In the genomic region with DNA sequence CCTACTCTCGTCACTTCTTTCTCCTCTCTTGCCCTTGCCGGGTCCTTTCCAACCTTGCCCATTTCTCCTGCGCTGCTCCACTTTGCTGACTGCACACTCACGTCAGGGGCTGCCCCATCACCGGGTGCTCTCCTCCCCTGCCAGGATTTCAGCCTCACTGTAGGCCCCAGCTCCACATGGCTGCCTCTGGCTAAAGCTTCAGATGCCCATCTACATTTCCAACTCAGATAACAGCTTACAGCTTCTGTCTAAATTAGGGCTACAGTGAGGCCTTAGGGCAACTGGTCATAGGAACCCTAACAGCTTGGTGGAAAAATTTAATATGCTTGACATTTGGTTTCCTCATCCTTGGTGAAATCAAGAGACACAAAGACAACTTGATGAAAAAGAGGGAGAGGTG, we compare ENCODE assay signal across 38 cellular contexts. TPM values are rescaled to one million over a fixed set of nuclear protein-coding genes. Genes with fewer than 3 reads are reported as not detected.
"Had no signal": no experiment of that assay in that cellular context is flagged by ENCODE, and none has a peak within 500 bp of the region (broad histone marks: within the 10 kb centered on the region; RNA-seq: fewer than 3 reads in every experiment).

No MANE protein-coding gene starts in this region.

- H3K36me3 ChIP-seq: adrenal gland, ascending aorta, cardiac muscle cell had no signal

- H3K4me3 ChIP-seq: adrenal gland, ascending aorta, cardiac muscle cell had no signal

- ATAC-seq: activated CD8-positive, alpha-beta T cell treated with anti-CD3 and anti-CD28 coated beads for 36 hours; activated T-cell treated with anti-CD3 and anti-CD28 coated beads, Interleukin-2, amount 50 U/mL, for 4 hours; activated T-cell treated with anti-CD3 and anti-CD28 coated beads, Interleukin-2, amount 50 U/mL, for 72 hours; activated T-helper 17 cell treated with anti-CD3 and anti-CD28 coated beads, Interleukin-2, amount 50 U/mL, for 72 hours had no signal

- H3K27ac ChIP-seq: adrenal gland, ascending aorta, cardiac muscle cell, VCaP had no signal

- H3K36me3 Mint-ChIP-seq: activated CD4-positive, alpha-beta memory T cell treated with anti-CD3 and anti-CD28 coated beads for 36 hours; activated naive CD4-positive, alpha-beta T cell treated with anti-CD3 and anti-CD28 coated beads, Interleukin-2, amount 10 ng/mL, durations not matched to agents 7 days and 5 days; activated naive CD4-positive, alpha-beta T cell treated with anti-CD3 and anti-CD28 coated beads, Interleukin-2, amount 50 U/mL, for 24 hours; activated naive CD8-positive, alpha-beta T cell treated with anti-CD3 and anti-CD28 coated beads for 36 hours; brain had no signal

- H3K27me3 ChIP-seq: adrenal gland, ascending aorta, cardiac muscle cell had no signal

- H3K4me1 ChIP-seq: adrenal gland, ascending aorta had no signal

- H3K4me3 Mint-ChIP-seq: activated B cell treated with CpG ODN at 0.5 μM for 24 hours; activated CD4-positive, alpha-beta memory T cell treated with anti-CD3 and anti-CD28 coated beads for 36 hours; activated CD4-positive, alpha-beta T cell treated with anti-CD3 and anti-CD28 coated beads, Interleukin-2, amount 10 ng/mL, durations not matched to agents 24 days and 14 days; activated CD8-positive, alpha-beta T cell treated with anti-CD3 and anti-CD28 coated beads for 36 hours; activated naive CD4-positive, alpha-beta T cell treated with anti-CD3 and anti-CD28 coated beads, Interleukin-2, amount 10 ng/mL, durations not matched to agents 7 days and 5 days; activated naive CD4-positive, alpha-beta T cell treated with anti-CD3 and anti-CD28 coated beads, Interleukin-2, amount 50 U/mL, for 24 hours; activated naive CD8-positive, alpha-beta T cell treated with anti-CD3 and anti-CD28 coated beads for 36 hours; activated T-cell treated with anti-CD3 and anti-CD28 coated beads, Interleukin-2, amount 50 U/mL, for 4 hours; activated T-cell treated with anti-CD3 and anti-CD28 coated beads, Interleukin-2, amount 50 U/mL, for 72 hours; activated T-helper 1 cell treated with anti-CD3 and anti-CD28 coated beads, Interleukin-12 subunit alpha, Interleukin-12 subunit beta, Interleukin-2, Interleukin-4 antibody, amounts not matched to agents 30 ng/mL and 10 ng/mL and 1 ng/mL, durations not matched to agents 14 hours and 24 hours and 36 hours; activated T-helper 17 cell treated with anti-CD3 and anti-CD28 coated beads, Interleukin-2, amount 50 U/mL, for 72 hours; brain; central memory CD8-positive, alpha-beta T cell; T-helper 1 cell treated with Interleukin-12 subunit alpha and Interleukin-12 subunit beta and Interleukin-4 antibody, amounts not matched to agents 30 μg/mL and 1 μg/mL, for 36 hours; T-helper 2 cell treated with Interferon-gamma antibody and Interleukin-4, amounts not matched to agents 5 μg/mL and 100 μg/mL, for 36 hours had no signal

- H3K27ac Mint-ChIP-seq: activated B cell treated with CpG ODN at 0.5 μM for 24 hours; activated CD4-positive, alpha-beta memory T cell treated with anti-CD3 and anti-CD28 coated beads for 36 hours; activated CD4-positive, alpha-beta T cell treated with anti-CD3 and anti-CD28 coated beads, Interleukin-2, amount 10 ng/mL, durations not matched to agents 24 days and 14 days; activated CD8-positive, alpha-beta T cell treated with anti-CD3 and anti-CD28 coated beads for 36 hours; activated naive CD4-positive, alpha-beta T cell treated with anti-CD3 and anti-CD28 coated beads, Interleukin-2, amount 10 ng/mL, durations not matched to agents 7 days and 5 days; activated naive CD4-positive, alpha-beta T cell treated with anti-CD3 and anti-CD28 coated beads, Interleukin-2, amount 50 U/mL, for 24 hours; activated naive CD8-positive, alpha-beta T cell treated with anti-CD3 and anti-CD28 coated beads for 36 hours; activated T-cell treated with anti-CD3 and anti-CD28 coated beads, Interleukin-2, amount 50 U/mL, for 72 hours; activated T-helper 1 cell treated with anti-CD3 and anti-CD28 coated beads, Interleukin-12 subunit alpha, Interleukin-12 subunit beta, Interleukin-2, Interleukin-4 antibody, amounts not matched to agents 30 ng/mL and 10 ng/mL and 1 ng/mL, durations not matched to agents 14 hours and 24 hours and 36 hours; activated T-helper 17 cell treated with anti-CD3 and anti-CD28 coated beads, Interleukin-2, amount 50 U/mL, for 72 hours; brain; T-helper 1 cell treated with Interleukin-12 subunit alpha and Interleukin-12 subunit beta and Interleukin-4 antibody, amounts not matched to agents 30 μg/mL and 1 μg/mL, for 36 hours; T-helper 2 cell treated with Interferon-gamma antibody and Interleukin-4, amounts not matched to agents 5 μg/mL and 100 μg/mL, for 36 hours had no signal

- H3K27me3 Mint-ChIP-seq: activated CD4-positive, alpha-beta T cell treated with anti-CD3 and anti-CD28 coated beads, Interleukin-2, amount 10 ng/mL, durations not matched to agents 24 days and 14 days had no signal

- H3K9me3 Mint-ChIP-seq: activated B cell treated with CpG ODN at 0.5 μM for 24 hours; activated CD4-positive, alpha-beta memory T cell treated with anti-CD3 and anti-CD28 coated beads for 36 hours; activated CD4-positive, alpha-beta T cell treated with anti-CD3 and anti-CD28 coated beads, Interleukin-2, amount 10 ng/mL, durations not matched to agents 24 days and 14 days; activated CD8-positive, alpha-beta T cell treated with anti-CD3 and anti-CD28 coated beads for 36 hours; activated naive CD4-positive, alpha-beta T cell treated with anti-CD3 and anti-CD28 coated beads, Interleukin-2, amount 10 ng/mL, durations not matched to agents 7 days and 5 days; activated naive CD4-positive, alpha-beta T cell treated with anti-CD3 and anti-CD28 coated beads, Interleukin-2, amount 50 U/mL, for 24 hours; activated naive CD8-positive, alpha-beta T cell treated with anti-CD3 and anti-CD28 coated beads for 36 hours; activated T-cell treated with anti-CD3 and anti-CD28 coated beads, Interleukin-2, amount 50 U/mL, for 4 hours; activated T-cell treated with anti-CD3 and anti-CD28 coated beads, Interleukin-2, amount 50 U/mL, for 72 hours; activated T-helper 1 cell treated with anti-CD3 and anti-CD28 coated beads, Interleukin-12 subunit alpha, Interleukin-12 subunit beta, Interleukin-2, Interleukin-4 antibody, amounts not matched to agents 30 ng/mL and 10 ng/mL and 1 ng/mL, durations not matched to agents 14 hours and 24 hours and 36 hours; activated T-helper 17 cell treated with anti-CD3 and anti-CD28 coated beads, Interleukin-2, amount 50 U/mL, for 72 hours; brain; central memory CD8-positive, alpha-beta T cell; T-helper 1 cell treated with Interleukin-12 subunit alpha and Interleukin-12 subunit beta and Interleukin-4 antibody, amounts not matched to agents 30 μg/mL and 1 μg/mL, for 36 hours; T-helper 2 cell treated with Interferon-gamma antibody and Interleukin-4, amounts not matched to agents 5 μg/mL and 100 μg/mL, for 36 hours had no signal

- H3K9me3 ChIP-seq: adrenal gland, ascending aorta had no signal

- DNase-seq: activated B cell treated with CpG ODN at 0.5 μM for 24 hours; activated CD4-positive, alpha-beta memory T cell treated with anti-CD3 and anti-CD28 coated beads for 36 hours; activated CD4-positive, alpha-beta T cell treated with anti-CD3 and anti-CD28 coated beads for 4 hours; activated CD4-positive, alpha-beta T cell treated with anti-CD3 and anti-CD28 coated beads, Interleukin-2, amount 10 ng/mL, durations not matched to agents 24 days and 14 days; activated CD4-positive, alpha-beta T cell treated with anti-CD3 and anti-CD28 coated beads, Interleukin-2, amount 50 U/mL, for 1 hour; activated CD4-positive, alpha-beta T cell treated with anti-CD3 and anti-CD28 coated beads, Interleukin-2, amount 50 U/mL, for 4 hours; activated CD4-positive, CD25-positive, alpha-beta regulatory T cell treated with anti-CD3 and anti-CD28 coated beads, Interleukin-2, amount 50 U/mL, for 72 hours; activated CD8-positive, alpha-beta memory T cell treated with anti-CD3 and anti-CD28 coated beads, Interleukin-2, amount 50 U/mL, for 4 hours; activated CD8-positive, alpha-beta T cell treated with anti-CD3 and anti-CD28 coated beads for 36 hours; activated effector memory CD4-positive, alpha-beta T cell treated with anti-CD3 and anti-CD28 coated beads, Interleukin-2, amount 50 U/mL, for 16 hours; activated gamma-delta T cell treated with Interleukin-2 at 50 U/mL for 16 hours; activated naive CD4-positive, alpha-beta T cell; activated naive CD4-positive, alpha-beta T cell treated with anti-CD3 and anti-CD28 coated beads, Interleukin-2, amount 10 ng/mL, durations not matched to agents 7 days and 5 days; activated naive CD8-positive, alpha-beta T cell treated with anti-CD3 and anti-CD28 coated beads for 36 hours; activated T-cell treated with anti-CD3 and anti-CD28 coated beads for 4 hours; activated T-cell treated with anti-CD3 and anti-CD28 coated beads, Interleukin-2, amount 50 U/mL, for 1 hour; activated T-cell treated with anti-CD3 and anti-CD28 coated beads, Interleukin-2, amount 50 U/mL, for 4 hours; activated T-cell treated with anti-CD3 and anti-CD28 coated beads, Interleukin-2, amount 50 U/mL, for 72 hours; adrenal gland; amniotic stem cell; anterior cingulate cortex; caudate nucleus; cerebellar nuclear complex; T-helper 1 cell; T-helper 2 cell; T-helper 9 cell had no signal

- H3K4me1 Mint-ChIP-seq: activated B cell treated with CpG ODN at 0.5 μM for 24 hours; activated CD4-positive, alpha-beta T cell treated with anti-CD3 and anti-CD28 coated beads, Interleukin-2, amount 10 ng/mL, durations not matched to agents 24 days and 14 days; activated naive CD4-positive, alpha-beta T cell treated with anti-CD3 and anti-CD28 coated beads, Interleukin-2, amount 10 ng/mL, durations not matched to agents 7 days and 5 days; activated naive CD4-positive, alpha-beta T cell treated with anti-CD3 and anti-CD28 coated beads, Interleukin-2, amount 50 U/mL, for 24 hours; activated naive CD8-positive, alpha-beta T cell treated with anti-CD3 and anti-CD28 coated beads for 36 hours; activated T-helper 17 cell treated with anti-CD3 and anti-CD28 coated beads, Interleukin-2, amount 50 U/mL, for 72 hours; brain; central memory CD8-positive, alpha-beta T cell had no signal

RNA-seq across cellular contexts. Expression of a gene that starts 25.9 kb away (rescaled TPM):
- total RNA-seq: activated B cell treated with CpG ODN at 0.5 μM for 24 hours; activated CD4-positive, alpha-beta memory T cell treated with anti-CD3 and anti-CD28 coated beads for 36 hours; activated CD4-positive, alpha-beta T cell treated with anti-CD3 and anti-CD28 coated beads, Interleukin-2, amount 10 ng/mL, durations not matched to agents 24 days and 14 days; activated CD8-positive, alpha-beta T cell treated with anti-CD3 and anti-CD28 coated beads for 36 hours; activated naive CD8-positive, alpha-beta T cell treated with anti-CD3 and anti-CD28 coated beads for 36 hours; activated T-cell treated with anti-CD3 and anti-CD28 coated beads, Interleukin-2, amount 50 U/mL, for 4 hours; activated T-cell treated with anti-CD3 and anti-CD28 coated beads, Interleukin-2, amount 50 U/mL, for 72 hours; activated T-helper 1 cell treated with anti-CD3 and anti-CD28 coated beads, Interleukin-12 subunit alpha, Interleukin-12 subunit beta, Interleukin-2, Interleukin-4 antibody, amounts not matched to agents 30 ng/mL and 10 ng/mL and 1 ng/mL, durations not matched to agents 14 hours and 24 hours and 36 hours; activated T-helper 17 cell treated with anti-CD3 and anti-CD28 coated beads, Interleukin-2, amount 50 U/mL, for 72 hours; adrenal gland; ascending aorta; bronchial epithelial cell; cardiac muscle cell; chondrocyte had no signal
- polyA plus RNA-seq: adrenal gland, cardiac muscle cell had no signal
